Comparison of ENCODE assay signal across 23 cellular contexts in genomic region chr5:98563885-98564653, GRCh38.
DNase-seq lines count a peak whose midpoint lies in the region; ATAC-seq, FAIRE-seq and TF ChIP-seq lines count a peak whose summit lies in the region.
"Had no signal": no experiment of that assay in that cellular context is flagged by ENCODE, and none has a peak within 500 bp of the region (broad histone marks: within the 10 kb centered on the region; RNA-seq: fewer than 3 reads in every experiment).

No MANE protein-coding gene starts in this region.

- peaks cover 7% of the 10 kb centered on the region for H3K27me3 ChIP-seq in astrocyte (ENCODE audit: insufficient read depth, low read length)
- H3K27me3 ChIP-seq: SJSA1 had no signal

- H3K79me2 ChIP-seq in astrocyte (ENCODE audit: insufficient read depth, low read length), result no peaks in the 10 kb centered on the region

- H3K27ac Mint-ChIP-seq in astrocyte (ENCODE audit: unreplicated experiment), result no peak overlapping the region
- H3K27ac Mint-ChIP-seq: CD8-positive, alpha-beta T cell had no signal

- no peaks in the 10 kb centered on the region for H3K9me3 ChIP-seq in astrocyte (ENCODE audit: insufficient read depth, low read depth, low read length)
- H3K9me3 ChIP-seq: SJSA1 had no signal

- no peaks in the 10 kb centered on the region for H3K36me3 Mint-ChIP-seq in astrocyte (ENCODE audit: low read depth, unreplicated experiment)
- H3K36me3 Mint-ChIP-seq: CD8-positive, alpha-beta T cell had no signal

- H4K20me1 ChIP-seq in astrocyte (ENCODE audit: insufficient read depth, low read length), result no peaks in the 10 kb centered on the region

- no peak overlapping the region for H3K4me3 Mint-ChIP-seq in astrocyte (ENCODE audit: unreplicated experiment)
- H3K4me3 Mint-ChIP-seq: CD8-positive, alpha-beta T cell; H9 had no signal

- H3K4me3 ChIP-seq in astrocyte (ENCODE audit: insufficient read depth, low read depth, low read length) (no peak overlapping the region), retinal pigment epithelial cell (ENCODE audit: low read length) (no peak overlapping the region)
- H3K4me3 ChIP-seq: GM12878, GM23248, SJSA1 had no signal

- peak; percentile 34 for FAIRE-seq in astrocyte (lab: Jason Lieb, UNC)
- FAIRE-seq: GM12878 had no signal

- no peak overlapping the region for H3K4me2 ChIP-seq in astrocyte (ENCODE audit: low read length)

- peaks cover 3% of the 10 kb centered on the region for H3K27me3 Mint-ChIP-seq in astrocyte (ENCODE audit: low read depth, unreplicated experiment)

- H3K36me3 ChIP-seq in astrocyte (ENCODE audit: insufficient read depth, low read length), result no peaks in the 10 kb centered on the region
- H3K36me3 ChIP-seq: SJSA1 had no signal

- TF ChIP-seq CTCF in astrocyte (IDR thresholded peaks at IDR 0.05; ENCODE audit: insufficient read depth, low read depth, low read length), result no peak
- no peak for TF ChIP-seq CTCF in retinal pigment epithelial cell (conservative IDR thresholded peaks at IDR 0.05; ENCODE audit: low read depth, low read length)

- no peaks in the 10 kb centered on the region for H3K9me3 Mint-ChIP-seq in astrocyte (ENCODE audit: unreplicated experiment)
- H3K9me3 Mint-ChIP-seq: CD8-positive, alpha-beta T cell; H9 had no signal

- H3K4me1 ChIP-seq in astrocyte (ENCODE audit: insufficient read depth, low read length), result no peaks in the 10 kb centered on the region
- H3K4me1 ChIP-seq: SJSA1 had no signal

- H2AFZ ChIP-seq in astrocyte (ENCODE audit: low read depth, low read length), result no peak overlapping the region
- H2AFZ ChIP-seq: GM23248 had no signal

- H3K9ac ChIP-seq in astrocyte (ENCODE audit: low read length), result no peak overlapping the region
- H3K9ac ChIP-seq: GM23248 had no signal

- peak; percentile 13 for DNase-seq in NCI-H446 treated with DMSO at 0.1 percent for 48 hours (lab: John Stamatoyannopoulos, UW)
- DNase-seq in NCI-H446 (lab: John Stamatoyannopoulos, UW), result no peak
- DNase-seq in astrocyte (ENCODE audit: low read depth), result no peak
- DNase-seq in foreskin melanocyte, result peak; percentile 95
- DNase-seq in retinal pigment epithelial cell (ENCODE audit: low read depth), result peak; percentile 18
- DNase-seq in mucosa of gallbladder (ENCODE audit: low spot score), result no peak
- DNase-seq in cerebellar nuclear complex (lab: John Stamatoyannopoulos, UW), result no peak
- DNase-seq: AML-193; C1 segment of cervical spinal cord; CD8-positive, alpha-beta T cell; DND-41; GM23248; H9; KG1; NCI-H1092 treated with DMSO at 0.1 percent for 48 hours; NCI-H2029 treated with DMSO at 0.1 percent for 48 hours; NCI-H226; NCI-H524 treated with DMSO at 0.1 percent for 48 hours; OCI-M1 had no signal

- no peak overlapping the region for H3K27ac ChIP-seq in astrocyte (ENCODE audit: low read depth, low read length)
- H3K27ac ChIP-seq: GM23248, SJSA1 had no signal

- ATAC-seq in GM18861 (IDR thresholded peaks at IDR 0.05; ENCODE audit: unreplicated experiment), result no peak
- ATAC-seq: CD8-positive, alpha-beta T cell; GM12878; Right ventricle myocardium inferior had no signal

- no peaks in the 10 kb centered on the region for H3K4me1 Mint-ChIP-seq in astrocyte (ENCODE audit: low read depth, unreplicated experiment)

Comparison
In these comparisons a context has a peak if more than half of its experiments do, and no peak if none do; other contexts are left out.
1. DNase-seq: peak in NCI-H446 treated with DMSO at 0.1 percent for 48 hours (single experiment), foreskin melanocyte (single experiment) and retinal pigment epithelial cell (single experiment); none in NCI-H446 (0 of 2), astrocyte (single experiment), mucosa of gallbladder (single experiment) and cerebellar nuclear complex (0 of 2).